Comparison of ENCODE assay signal across 1 cellular context in the genomic region with DNA sequence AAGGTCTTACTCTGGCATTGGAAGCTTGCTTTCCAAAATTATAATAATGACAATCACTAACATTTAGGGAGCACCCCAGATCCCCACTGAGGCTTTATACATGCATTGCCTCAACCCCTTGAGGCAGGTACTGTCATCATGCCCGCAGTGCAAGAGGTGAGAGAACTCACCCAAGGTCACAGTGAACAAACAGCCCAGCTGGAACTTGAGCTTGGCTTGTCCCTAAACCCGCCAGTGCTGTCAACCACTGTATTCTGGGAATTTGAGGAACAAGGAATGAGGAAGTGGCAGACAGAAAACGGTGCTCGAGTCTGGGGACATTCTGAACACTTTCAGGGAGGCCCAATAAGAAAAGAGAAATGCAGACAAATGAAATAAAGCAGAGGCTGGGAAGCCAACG.
TF ChIP-seq lines count a peak whose summit lies in the region.

No MANE protein-coding gene starts in this region.

TF ChIP-seq in HepG2, 621 proteins besides CTCF, POLR2A, EP300 and RAD21 (continues in another document):
- TF ChIP-seq, protein P1, sequence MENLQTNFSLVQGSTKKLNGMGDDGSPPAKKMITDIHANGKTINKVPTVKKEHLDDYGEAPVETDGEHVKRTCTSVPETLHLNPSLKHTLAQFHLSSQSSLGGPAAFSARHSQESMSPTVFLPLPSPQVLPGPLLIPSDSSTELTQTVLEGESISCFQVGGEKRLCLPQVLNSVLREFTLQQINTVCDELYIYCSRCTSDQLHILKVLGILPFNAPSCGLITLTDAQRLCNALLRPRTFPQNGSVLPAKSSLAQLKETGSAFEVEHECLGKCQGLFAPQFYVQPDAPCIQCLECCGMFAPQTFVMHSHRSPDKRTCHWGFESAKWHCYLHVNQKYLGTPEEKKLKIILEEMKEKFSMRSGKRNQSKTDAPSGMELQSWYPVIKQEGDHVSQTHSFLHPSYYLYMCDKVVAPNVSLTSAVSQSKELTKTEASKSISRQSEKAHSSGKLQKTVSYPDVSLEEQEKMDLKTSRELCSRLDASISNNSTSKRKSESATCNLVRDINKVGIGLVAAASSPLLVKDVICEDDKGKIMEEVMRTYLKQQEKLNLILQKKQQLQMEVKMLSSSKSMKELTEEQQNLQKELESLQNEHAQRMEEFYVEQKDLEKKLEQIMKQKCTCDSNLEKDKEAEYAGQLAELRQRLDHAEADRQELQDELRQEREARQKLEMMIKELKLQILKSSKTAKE (CRISPR knock-in tag; IDR thresholded peaks at IDR 0.05; ENCODE audit: borderline replicate concordance): peak; percentile 57; the same call in 1 of the 2 replicates
- TF ChIP-seq FOSL2 (CRISPR knock-in tag; IDR thresholded peaks at IDR 0.05) (peak; percentile 38), SALL1 (CRISPR knock-in tag; IDR thresholded peaks at IDR 0.05) (peak; percentile 44; the same call in 1 of the 2 replicates), THAP11 (CRISPR knock-in tag; IDR thresholded peaks at IDR 0.05) (peak; percentile 28; the same call in 1 of the 2 replicates), SCMH1 (CRISPR knock-in tag; IDR thresholded peaks at IDR 0.05; ENCODE audit: borderline replicate concordance) (no peak), HOXA9 (CRISPR knock-in tag; IDR thresholded peaks at IDR 0.05; ENCODE audit: borderline replicate concordance) (no peak), BCL6 (CRISPR knock-in tag; IDR thresholded peaks at IDR 0.05) (peak; percentile 97), ZNF143 (CRISPR knock-in tag; IDR thresholded peaks at IDR 0.05) (peak; percentile 73), SKI (IDR thresholded peaks at IDR 0.05; ENCODE audit: partially characterized antibody) (peak; percentile 95), ZNF468 (CRISPR knock-in tag; IDR thresholded peaks at IDR 0.05) (no peak), E2F1 (CRISPR knock-in tag; IDR thresholded peaks at IDR 0.05) (peak; percentile 32; the same call in 1 of the 2 replicates), ZNF501 (CRISPR knock-in tag; IDR thresholded peaks at IDR 0.05) (0 out of 2 replicates have a peak, but pooled peaks have one; percentile 29), FOXA3 (CRISPR knock-in tag; IDR thresholded peaks at IDR 0.05) (peak; percentile 70), CREBL2 (CRISPR knock-in tag; IDR thresholded peaks at IDR 0.05; ENCODE audit: borderline replicate concordance) (no peak), TEAD3 (CRISPR knock-in tag; optimal IDR thresholded peaks at IDR 0.05; ENCODE audit: borderline replicate concordance) (peak; percentile 96), CEBPG (CRISPR knock-in tag; IDR thresholded peaks at IDR 0.05) (0 out of 2 replicates have a peak, but pooled peaks have one; percentile 12), NR2F6 (IDR thresholded peaks at IDR 0.05) (peak; percentile 51), NR2F6 (CRISPR knock-in tag; IDR thresholded peaks at IDR 0.05) (peak; percentile 78), HMGA1 (CRISPR knock-in tag; conservative IDR thresholded peaks at IDR 0.05) (no peak), RXRA (CRISPR knock-in tag; IDR thresholded peaks at IDR 0.05) (peak; percentile 87), POLR2G (IDR thresholded peaks at IDR 0.05; ENCODE audit: low read depth, low read length) (no peak), ZFP1 (CRISPR knock-in tag; IDR thresholded peaks at IDR 0.05) (no peak), PHF21A (CRISPR knock-in tag; IDR thresholded peaks at IDR 0.05) (peak; percentile 68), HOXA3 (CRISPR knock-in tag; IDR thresholded peaks at IDR 0.05) (peak; percentile 23; the same call in 1 of the 2 replicates), RARA (CRISPR knock-in tag; IDR thresholded peaks at IDR 0.05) (peak; percentile 96), SAP130 (CRISPR knock-in tag; IDR thresholded peaks at IDR 0.05; ENCODE audit: low read depth) (peak; percentile 49), TFDP2 (CRISPR knock-in tag; IDR thresholded peaks at IDR 0.05) (peak; percentile 54), HDAC2 (CRISPR knock-in tag; IDR thresholded peaks at IDR 0.05) (peak; percentile 41; the same call in 1 of the 2 replicates), ZNF614 (CRISPR knock-in tag; IDR thresholded peaks at IDR 0.05; ENCODE audit: borderline replicate concordance) (0 out of 2 replicates have a peak, but pooled peaks have one; percentile 45), FOXK1 (CRISPR knock-in tag; IDR thresholded peaks at IDR 0.05; ENCODE audit: borderline replicate concordance, low read depth) (peak; percentile 39; the same call in 1 of the 2 replicates), MEF2D (CRISPR knock-in tag; IDR thresholded peaks at IDR 0.05) (no peak), POGZ (CRISPR knock-in tag; IDR thresholded peaks at IDR 0.05) (0 out of 2 replicates have a peak, but pooled peaks have one; percentile 15), IKZF5 (CRISPR knock-in tag; IDR thresholded peaks at IDR 0.05) (peak; percentile 49; the same call in 1 of the 2 replicates), PAXIP1 (CRISPR knock-in tag; conservative IDR thresholded peaks at IDR 0.05) (0 out of 2 replicates have a peak, but pooled peaks have one; percentile 31), HNF4A (CRISPR knock-in tag; IDR thresholded peaks at IDR 0.05) (peak; percentile 56; the same call in 1 of the 2 replicates), NR3C1 (CRISPR knock-in tag; IDR thresholded peaks at IDR 0.05) (no peak), FOXA1 (IDR thresholded peaks at IDR 0.05) (no peak), FOXA1 (CRISPR knock-in tag; IDR thresholded peaks at IDR 0.05) (peak; percentile 63), MAFK (conservative IDR thresholded peaks at IDR 0.05 in 1 of 2, IDR thresholded peaks at IDR 0.05 in 1 of 2; ENCODE audit: low read length in 2 of 2) (no peak), HDAC1 (CRISPR knock-in tag; IDR thresholded peaks at IDR 0.05) (0 out of 2 replicates have a peak, but pooled peaks have one; percentile 34), RNF2 (conservative IDR thresholded peaks at IDR 0.05; ENCODE audit: low read depth) (0 out of 2 replicates have a peak, but pooled peaks have one; percentile 37), NCOA2 (CRISPR knock-in tag; IDR thresholded peaks at IDR 0.05) (0 out of 2 replicates have a peak, but pooled peaks have one; percentile 42), ZNF720 (CRISPR knock-in tag; IDR thresholded peaks at IDR 0.05) (no peak), ZMYM4 (CRISPR knock-in tag; IDR thresholded peaks at IDR 0.05) (0 out of 2 replicates have a peak, but pooled peaks have one; percentile 31), HMG20A (CRISPR knock-in tag; IDR thresholded peaks at IDR 0.05; ENCODE audit: borderline replicate concordance) (0 out of 2 replicates have a peak, but pooled peaks have one; percentile 26), ZNF331 (CRISPR knock-in tag; IDR thresholded peaks at IDR 0.05) (0 out of 2 replicates have a peak, but pooled peaks have one; percentile 48), HNRNPLL (IDR thresholded peaks at IDR 0.05; ENCODE audit: low read depth, low read length, poor library complexity, severe bottlenecking) (no peak), REST (IDR thresholded peaks at IDR 0.05; ENCODE audit: borderline replicate concordance in 1 of 2, low read depth in 1 of 2, low read length in 2 of 2) (0 out of 4 replicates have a peak, but pooled peaks of 1 of the 2 experiments have one; percentile 27)
- TF ChIP-seq, protein P2, sequence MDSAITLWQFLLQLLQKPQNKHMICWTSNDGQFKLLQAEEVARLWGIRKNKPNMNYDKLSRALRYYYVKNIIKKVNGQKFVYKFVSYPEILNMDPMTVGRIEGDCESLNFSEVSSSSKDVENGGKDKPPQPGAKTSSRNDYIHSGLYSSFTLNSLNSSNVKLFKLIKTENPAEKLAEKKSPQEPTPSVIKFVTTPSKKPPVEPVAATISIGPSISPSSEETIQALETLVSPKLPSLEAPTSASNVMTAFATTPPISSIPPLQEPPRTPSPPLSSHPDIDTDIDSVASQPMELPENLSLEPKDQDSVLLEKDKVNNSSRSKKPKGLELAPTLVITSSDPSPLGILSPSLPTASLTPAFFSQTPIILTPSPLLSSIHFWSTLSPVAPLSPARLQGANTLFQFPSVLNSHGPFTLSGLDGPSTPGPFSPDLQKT (CRISPR knock-in tag; IDR thresholded peaks at IDR 0.05; ENCODE audit: borderline replicate concordance): no peak
